1 cellular context compared by ENCODE assay signal in genomic region chr15:64877435-64877834, GRCh38.
TF ChIP-seq lines count a peak whose summit lies in the region.

No MANE protein-coding gene starts in this region.

TF ChIP-seq in HepG2, 621 proteins besides CTCF, POLR2A, EP300 and RAD21 (continued from another document):
- TF ChIP-seq, protein P1, sequence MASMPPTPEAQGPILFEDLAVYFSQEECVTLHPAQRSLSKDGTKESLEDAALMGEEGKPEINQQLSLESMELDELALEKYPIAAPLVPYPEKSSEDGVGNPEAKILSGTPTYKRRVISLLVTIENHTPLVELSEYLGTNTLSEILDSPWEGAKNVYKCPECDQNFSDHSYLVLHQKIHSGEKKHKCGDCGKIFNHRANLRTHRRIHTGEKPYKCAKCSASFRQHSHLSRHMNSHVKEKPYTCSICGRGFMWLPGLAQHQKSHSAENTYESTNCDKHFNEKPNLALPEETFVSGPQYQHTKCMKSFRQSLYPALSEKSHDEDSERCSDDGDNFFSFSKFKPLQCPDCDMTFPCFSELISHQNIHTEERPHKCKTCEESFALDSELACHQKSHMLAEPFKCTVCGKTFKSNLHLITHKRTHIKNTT (CRISPR knock-in tag; IDR thresholded peaks at IDR 0.05) = no peak
- TF ChIP-seq TGIF2 (CRISPR knock-in tag; IDR thresholded peaks at IDR 0.05) (no peak), MAFF (IDR thresholded peaks at IDR 0.05; ENCODE audit: low read depth, low read length) (peak; percentile 60), TMF1 (CRISPR knock-in tag; IDR thresholded peaks at IDR 0.05; ENCODE audit: low read depth) (no peak)
- TF ChIP-seq, protein P2, sequence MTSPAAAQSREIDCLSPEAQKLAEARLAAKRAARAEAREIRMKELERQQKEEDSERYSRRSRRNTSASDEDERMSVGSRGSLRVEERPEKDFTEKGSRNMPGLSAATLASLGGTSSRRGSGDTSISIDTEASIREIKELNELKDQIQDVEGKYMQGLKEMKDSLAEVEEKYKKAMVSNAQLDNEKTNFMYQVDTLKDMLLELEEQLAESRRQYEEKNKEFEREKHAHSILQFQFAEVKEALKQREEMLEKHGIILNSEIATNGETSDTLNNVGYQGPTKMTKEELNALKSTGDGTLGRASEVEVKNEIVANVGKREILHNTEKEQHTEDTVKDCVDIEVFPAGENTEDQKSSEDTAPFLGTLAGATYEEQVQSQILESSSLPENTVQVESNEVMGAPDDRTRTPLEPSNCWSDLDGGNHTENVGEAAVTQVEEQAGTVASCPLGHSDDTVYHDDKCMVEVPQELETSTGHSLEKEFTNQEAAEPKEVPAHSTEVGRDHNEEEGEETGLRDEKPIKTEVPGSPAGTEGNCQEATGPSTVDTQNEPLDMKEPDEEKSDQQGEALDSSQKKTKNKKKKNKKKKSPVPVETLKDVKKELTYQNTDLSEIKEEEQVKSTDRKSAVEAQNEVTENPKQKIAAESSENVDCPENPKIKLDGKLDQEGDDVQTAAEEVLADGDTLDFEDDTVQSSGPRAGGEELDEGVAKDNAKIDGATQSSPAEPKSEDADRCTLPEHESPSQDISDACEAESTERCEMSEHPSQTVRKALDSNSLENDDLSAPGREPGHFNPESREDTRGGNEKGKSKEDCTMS (CRISPR knock-in tag; conservative IDR thresholded peaks at IDR 0.05) = no peak
TF ChIP-seq in HepG2: peak in this region for 2.
